In genomic region chr6:133931221-133931620, GRCh38 we compare ENCODE assay signal across 1 cellular context.
TF ChIP-seq lines count a peak whose summit lies in the region.

No MANE protein-coding gene starts in this region.

TF ChIP-seq in SK-N-SH, 30 proteins besides CTCF, POLR2A, EP300 and RAD21:
- 0 out of 2 replicates have a peak, but pooled peaks have one; percentile 5 for TF ChIP-seq SMC3 (IDR thresholded peaks at IDR 0.05; ENCODE audit: low read depth, low read length)
